ENCODE assay signal across 19 cellular contexts in genomic region chr2:13240789-13241487, GRCh38.
DNase-seq lines count a peak whose midpoint lies in the region; ATAC-seq, FAIRE-seq and TF ChIP-seq lines count a peak whose summit lies in the region.
"Had no signal": no experiment of that assay in that cellular context is flagged by ENCODE, and none has a peak within 500 bp of the region (broad histone marks: within the 10 kb centered on the region; RNA-seq: fewer than 3 reads in every experiment).

No MANE protein-coding gene starts in this region.

- H3K4me1 ChIP-seq in KMS-11 (ENCODE audit: low read depth, poor library complexity, severe bottlenecking) (peaks cover 20% of the 10 kb centered on the region), heart left ventricle (no peaks in the 10 kb centered on the region), HAP-1 (no peaks in the 10 kb centered on the region)
- H3K4me1 ChIP-seq: left lung had no signal

- H3K79me2 ChIP-seq in KMS-11 (ENCODE audit: insufficient read depth, low read depth), result no peaks in the 10 kb centered on the region

- no peak overlapping the region for H3K4me3 ChIP-seq in KMS-11 (IDR thresholded peaks at IDR 0.05; ENCODE audit: insufficient read depth, low read depth, low read length)
- H3K4me3 ChIP-seq in heart left ventricle, result no peak overlapping the region
- no peak overlapping the region for H3K4me3 ChIP-seq in HAP-1
- H3K4me3 ChIP-seq: left lung had no signal

- WGBS in heart left ventricle, 4 donors, result 83 to 87% (median 84%) methylated on average over 11 of the region's 11 CpGs

- no peaks in the 10 kb centered on the region for H4K20me1 ChIP-seq in KMS-11 (ENCODE audit: insufficient read depth)

- peak; percentile 36 for FAIRE-seq in GM12892 (lab: Jason Lieb, UNC)
- FAIRE-seq: colon had no signal

- in situ Hi-C loops in HAP-1 (cut with MboI; ENCODE audit: low sequenced_read_pairs), result no loop called here

- intact Hi-C loops in heart left ventricle (cut with DNase I), result no loop called here

- peak overlapping the region; percentile 7 for H3K4me2 ChIP-seq in KMS-11

- H3K36me3 ChIP-seq in KMS-11 (ENCODE audit: insufficient read depth) (no peaks in the 10 kb centered on the region), heart left ventricle (no peaks in the 10 kb centered on the region), HAP-1 (replicated peaks) (no peaks in the 10 kb centered on the region)
- H3K36me3 ChIP-seq: left lung, neutrophil had no signal

- no peaks in the 10 kb centered on the region for H3K9me3 ChIP-seq in heart left ventricle
- no peaks in the 10 kb centered on the region for H3K9me3 ChIP-seq in HAP-1
- H3K9me3 ChIP-seq: left lung, neutrophil had no signal

- ATAC-seq in GM19463 (IDR thresholded peaks at IDR 0.05; ENCODE audit: unreplicated experiment) (peak; percentile 55), HG03025 (IDR thresholded peaks at IDR 0.05; ENCODE audit: low FRiP score, unreplicated experiment) (peak; percentile 65), heart left ventricle (no peak), GM19328 (IDR thresholded peaks at IDR 0.05; ENCODE audit: unreplicated experiment) (no peak)
- ATAC-seq: left lung had no signal

- no peak for TF ChIP-seq CTCF in KMS-11 (conservative IDR thresholded peaks at IDR 0.05; ENCODE audit: low read depth, low read length)
- TF ChIP-seq CTCF in heart left ventricle (IDR thresholded peaks at IDR 0.05), result no peak

- H3K27ac ChIP-seq in KMS-11 (no peak overlapping the region), heart left ventricle (no peak overlapping the region)
- H3K27ac ChIP-seq: left lung, neutrophil had no signal

- no peak overlapping the region for H2AFZ ChIP-seq in KMS-11 (ENCODE audit: low read depth)

- DNase-seq in GM12892 (ENCODE audit: insufficient read length), result no peak
- no peak for DNase-seq in Ammon's horn (ENCODE audit: low spot score)
- DNase-seq in heart left ventricle, result no peak
- DNase-seq in HAP-1 (ENCODE audit: low spot score in 2 of 2), result no peak
- DNase-seq: activated naive CD4-positive, alpha-beta T cell; CD4-positive, CD25-positive, alpha-beta regulatory T cell; DMS79 treated with DMSO at 0.1 percent for 48 hours; foreskin melanocyte; KG1; left lung; NCI-H345; SIG-M5; stimulated activated CD4-positive, alpha-beta T cell treated with anti-CD3 and anti-CD28 coated beads, Interleukin-15, amount 100 ng/mL, for 24 hours had no signal

- H3K9ac ChIP-seq in KMS-11, result no peak overlapping the region

- no peaks in the 10 kb centered on the region for H3K27me3 ChIP-seq in KMS-11 (ENCODE audit: insufficient read depth, low read depth)
- H3K27me3 ChIP-seq in heart left ventricle, result no peaks in the 10 kb centered on the region
- no peaks in the 10 kb centered on the region for H3K27me3 ChIP-seq in HAP-1 (ENCODE audit: low read depth)
- H3K27me3 ChIP-seq: left lung, neutrophil had no signal

- no peak for TF ChIP-seq POLR2A in GM12892 (IDR thresholded peaks at IDR 0.05; ENCODE audit: low read depth, low read length)
- TF ChIP-seq POLR2A in heart left ventricle (IDR thresholded peaks at IDR 0.05), result no peak

Comparison
In these comparisons a context has a peak if more than half of its experiments do, and no peak if none do; other contexts are left out.
1. ATAC-seq: peak in GM19463 (single experiment) and HG03025 (single experiment); none in heart left ventricle (0 of 4) and GM19328 (single experiment).